Comparison of ENCODE assay signal across 22 cellular contexts in the genomic region with DNA sequence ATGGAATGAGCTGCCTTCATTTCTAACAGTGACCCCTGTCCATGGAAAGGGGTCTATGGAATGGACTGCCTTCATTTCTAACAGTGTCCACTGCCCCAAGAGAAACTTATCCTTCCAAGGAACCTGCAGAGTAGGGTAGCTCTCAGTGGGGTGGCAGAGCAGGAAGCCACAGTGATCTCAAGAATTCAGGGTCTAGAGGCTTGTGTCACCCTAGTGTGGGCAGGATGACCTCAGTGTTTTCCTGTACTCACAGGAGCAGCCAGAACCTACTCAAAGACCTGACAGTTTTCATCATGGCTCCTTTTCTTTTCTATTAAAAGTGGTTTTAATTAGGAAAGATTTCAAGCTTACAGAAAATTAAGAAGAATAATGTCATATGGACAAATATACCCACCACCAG. TPM values are rescaled to one million over a fixed set of nuclear protein-coding genes. Genes with fewer than 3 reads are reported as not detected.
DNase-seq lines count a peak whose midpoint lies in the region; ATAC-seq and TF ChIP-seq lines count a peak whose summit lies in the region.
"Had no signal": no experiment of that assay in that cellular context is flagged by ENCODE, and none has a peak within 500 bp of the region (broad histone marks: within the 10 kb centered on the region; RNA-seq: fewer than 3 reads in every experiment).

No MANE protein-coding gene starts in this region.

- no peak overlapping the region for H3K27ac ChIP-seq in PC-3 (ENCODE audit: low read length)
- H3K27ac ChIP-seq: BLaER1 treated with 17β-estradiol and CSF1 and Interleukin-3, amounts not matched to agents 10 nM and 100 nM; body of pancreas; foreskin keratinocyte; thyroid gland; VCaP had no signal

- H3K79me2 ChIP-seq in PC-3 (ENCODE audit: low read length): no peaks in the 10 kb centered on the region

- no peak overlapping the region for H3K4me3 ChIP-seq in PC-3 (ENCODE audit: low read length)
- H3K4me3 ChIP-seq: BLaER1 treated with 17β-estradiol and CSF1 and Interleukin-3, amounts not matched to agents 10 nM and 100 nM; body of pancreas; mucosa of descending colon; thyroid gland had no signal

- intact Hi-C loops in activated T-helper 2 cell treated with anti-CD3 and anti-CD28 coated beads, Interferon-gamma antibody, Interleukin-2, Interleukin-4, amounts not matched to agents 10 μg/mL and 5 μg/mL and 100 μg/mL, durations not matched to agents 14 hours and 24 hours and 36 hours (cut with micrococcal nuclease): no loop called here
- intact Hi-C loops in PC-3 (cut with micrococcal nuclease): no loop called here

- no peaks in the 10 kb centered on the region for H3K36me3 ChIP-seq in PC-3 (ENCODE audit: low read depth, low read length)
- H3K36me3 ChIP-seq: BLaER1 treated with 17β-estradiol and CSF1 and Interleukin-3, amounts not matched to agents 10 nM and 100 nM; thyroid gland had no signal

- peak; percentile 77 for ATAC-seq in stimulated activated effector memory CD8-positive, alpha-beta T cell treated with anti-CD3 and anti-CD28 coated beads, Interleukin-12 subunit alpha, Interleukin-12 subunit beta, amount 100 ng/mL, for 72 hours
- ATAC-seq in PC-3: no peak
- ATAC-seq: body of pancreas, foreskin keratinocyte, left cardiac atrium, mucosa of descending colon, sciatic nerve had no signal

- H3K4me1 ChIP-seq in PC-3 (ENCODE audit: insufficient read depth, low read length): no peaks in the 10 kb centered on the region
- H3K4me1 ChIP-seq: body of pancreas, foreskin keratinocyte, thyroid gland had no signal

- H3K27me3 ChIP-seq in PC-3 (ENCODE audit: low read length): no peaks in the 10 kb centered on the region
- H3K27me3 ChIP-seq: BLaER1 treated with 17β-estradiol and CSF1 and Interleukin-3, amounts not matched to agents 10 nM and 100 nM; body of pancreas; foreskin keratinocyte; thyroid gland had no signal

- no peak overlapping the region for H3K4me2 ChIP-seq in PC-3 (ENCODE audit: low read length)
- H3K4me2 ChIP-seq: BLaER1 treated with 17β-estradiol and CSF1 and Interleukin-3, amounts not matched to agents 10 nM and 100 nM had no signal

- no peak overlapping the region for H2AFZ ChIP-seq in PC-3 (ENCODE audit: low read length)

- DNase-seq in activated CD4-positive, alpha-beta T cell treated with anti-CD3 and anti-CD28 coated beads for 48 hours: peak; percentile 49
- DNase-seq in activated CD4-positive, alpha-beta T cell treated with anti-CD3 and anti-CD28 coated beads for 1 hour: no peak
- DNase-seq in HK-2 (ENCODE audit: unreplicated experiment) (peak; percentile 25), T1000 (lab: John Stamatoyannopoulos, UW) (no peak), pons (ENCODE audit: low spot score) (no peak), PC-3 (no peak)
- DNase-seq in activated T-helper 2 cell treated with anti-CD3 and anti-CD28 coated beads, Interferon-gamma antibody, Interleukin-2, Interleukin-4, amounts not matched to agents 10 μg/mL and 5 μg/mL and 100 μg/mL, durations not matched to agents 14 hours and 24 hours and 36 hours (ENCODE audit: low spot score): no peak
- no peak for DNase-seq in stimulated activated effector memory CD8-positive, alpha-beta T cell treated with anti-CD3 and anti-CD28 coated beads, Interleukin-12 subunit alpha, Interleukin-12 subunit beta, amount 100 ng/mL, for 72 hours (ENCODE audit: low spot score in 2 of 2)
- DNase-seq: 8988T; activated CD8-positive, alpha-beta memory T cell treated with anti-CD3 and anti-CD28 coated beads, Interleukin-2, amount 50 U/mL, for 48 hours; activated naive CD4-positive, alpha-beta T cell treated with anti-CD3 and anti-CD28 coated beads, Interleukin-2, amount 50 U/mL, for 16 hours; body of pancreas; cortex of kidney; DMS 273 treated with DMSO at 0.1 percent for 48 hours; foreskin keratinocyte; left cardiac atrium; mucosa of descending colon; NCI-H1417 treated with DMSO at 0.1 percent for 48 hours; thyroid gland had no signal

- no peak overlapping the region for H3K9ac ChIP-seq in PC-3 (ENCODE audit: low read length)
- H3K9ac ChIP-seq: BLaER1 treated with 17β-estradiol and CSF1 and Interleukin-3, amounts not matched to agents 10 nM and 100 nM had no signal

- POLR2A ChIA-PET in PC-3 (lab: Charles Lee; ENCODE audit: unreplicated experiment): no interaction called here

- H3K4me1 Mint-ChIP-seq in activated T-helper 2 cell treated with anti-CD3 and anti-CD28 coated beads, Interferon-gamma antibody, Interleukin-2, Interleukin-4, amounts not matched to agents 10 μg/mL and 5 μg/mL and 100 μg/mL, durations not matched to agents 14 hours and 24 hours and 36 hours (ENCODE audit: low read depth): peaks cover 60% of the 10 kb centered on the region
- peaks cover 33% of the 10 kb centered on the region for H3K4me1 Mint-ChIP-seq in stimulated activated effector memory CD8-positive, alpha-beta T cell treated with anti-CD3 and anti-CD28 coated beads, Interleukin-12 subunit alpha, Interleukin-12 subunit beta, amount 100 ng/mL, for 72 hours

- H3K36me3 Mint-ChIP-seq in activated T-helper 2 cell treated with anti-CD3 and anti-CD28 coated beads, Interferon-gamma antibody, Interleukin-2, Interleukin-4, amounts not matched to agents 10 μg/mL and 5 μg/mL and 100 μg/mL, durations not matched to agents 14 hours and 24 hours and 36 hours (ENCODE audit: low read depth): no peaks in the 10 kb centered on the region
- H3K36me3 Mint-ChIP-seq in stimulated activated effector memory CD8-positive, alpha-beta T cell treated with anti-CD3 and anti-CD28 coated beads, Interleukin-12 subunit alpha, Interleukin-12 subunit beta, amount 100 ng/mL, for 72 hours: peaks cover 23% of the 10 kb centered on the region

- peak overlapping the region; percentile 59 for H3K4me3 Mint-ChIP-seq in activated T-helper 2 cell treated with anti-CD3 and anti-CD28 coated beads, Interferon-gamma antibody, Interleukin-2, Interleukin-4, amounts not matched to agents 10 μg/mL and 5 μg/mL and 100 μg/mL, durations not matched to agents 14 hours and 24 hours and 36 hours (ENCODE audit: low read depth)
- peak overlapping the region; percentile 42 for H3K4me3 Mint-ChIP-seq in stimulated activated effector memory CD8-positive, alpha-beta T cell treated with anti-CD3 and anti-CD28 coated beads, Interleukin-12 subunit alpha, Interleukin-12 subunit beta, amount 100 ng/mL, for 72 hours

- CTCF ChIA-PET in PC-3 (lab: Charles Lee): no interaction called here

- H3K9me2 ChIP-seq in PC-3 (replicated peaks; ENCODE audit: low read length): no peaks in the 10 kb centered on the region

- H4K20me1 ChIP-seq in PC-3 (ENCODE audit: low read length): no peaks in the 10 kb centered on the region
- H4K20me1 ChIP-seq: BLaER1 treated with 17β-estradiol and CSF1 and Interleukin-3, amounts not matched to agents 10 nM and 100 nM had no signal

- no TSS peak for BruUV-seq in PC-3 (replicated peaks; lab: Mats Ljungman, UMichigan)

- no peaks in the 10 kb centered on the region for H3K9me3 ChIP-seq in PC-3 (ENCODE audit: low read length)
- H3K9me3 ChIP-seq: BLaER1 treated with 17β-estradiol and CSF1 and Interleukin-3, amounts not matched to agents 10 nM and 100 nM; body of pancreas; mucosa of descending colon; thyroid gland had no signal

- no peaks in the 10 kb centered on the region for H3K27me3 Mint-ChIP-seq in activated T-helper 2 cell treated with anti-CD3 and anti-CD28 coated beads, Interferon-gamma antibody, Interleukin-2, Interleukin-4, amounts not matched to agents 10 μg/mL and 5 μg/mL and 100 μg/mL, durations not matched to agents 14 hours and 24 hours and 36 hours (ENCODE audit: low read depth)

- H3K27ac Mint-ChIP-seq in activated T-helper 2 cell treated with anti-CD3 and anti-CD28 coated beads, Interferon-gamma antibody, Interleukin-2, Interleukin-4, amounts not matched to agents 10 μg/mL and 5 μg/mL and 100 μg/mL, durations not matched to agents 14 hours and 24 hours and 36 hours: peak overlapping the region; percentile 83
- peak overlapping the region; percentile 80 for H3K27ac Mint-ChIP-seq in stimulated activated effector memory CD8-positive, alpha-beta T cell treated with anti-CD3 and anti-CD28 coated beads, Interleukin-12 subunit alpha, Interleukin-12 subunit beta, amount 100 ng/mL, for 72 hours

- no peak for TF ChIP-seq CTCF in PC-3 (conservative IDR thresholded peaks at IDR 0.05; ENCODE audit: low read depth, low read length)

- H3F3A ChIP-seq in PC-3 (ENCODE audit: low read length, unreplicated experiment): no peaks in the 10 kb centered on the region

- H3K9me3 Mint-ChIP-seq in activated T-helper 2 cell treated with anti-CD3 and anti-CD28 coated beads, Interferon-gamma antibody, Interleukin-2, Interleukin-4, amounts not matched to agents 10 μg/mL and 5 μg/mL and 100 μg/mL, durations not matched to agents 14 hours and 24 hours and 36 hours: peaks cover 5% of the 10 kb centered on the region
- H3K9me3 Mint-ChIP-seq in stimulated activated effector memory CD8-positive, alpha-beta T cell treated with anti-CD3 and anti-CD28 coated beads, Interleukin-12 subunit alpha, Interleukin-12 subunit beta, amount 100 ng/mL, for 72 hours: no peaks in the 10 kb centered on the region

RNA-seq across cellular contexts. Expression of gene SEC61B, which starts 27.5 kb away (rescaled TPM):
- 208 and 223 TPM in 2 replicates for total RNA-seq in activated T-helper 2 cell treated with anti-CD3 and anti-CD28 coated beads, Interferon-gamma antibody, Interleukin-2, Interleukin-4, amounts not matched to agents 10 μg/mL and 5 μg/mL and 100 μg/mL, durations not matched to agents 14 hours and 24 hours and 36 hours
- 91.3 and 107 TPM in 2 replicates for total RNA-seq in PC-3 (2014; rRNA removed)

RNA-seq across cellular contexts. Expression of gene ALG2, which starts 27.9 kb away (rescaled TPM):
- total RNA-seq in activated T-helper 2 cell treated with anti-CD3 and anti-CD28 coated beads, Interferon-gamma antibody, Interleukin-2, Interleukin-4, amounts not matched to agents 10 μg/mL and 5 μg/mL and 100 μg/mL, durations not matched to agents 14 hours and 24 hours and 36 hours: 39.5 and 41.7 TPM in 2 replicates
- total RNA-seq in PC-3 (2014; rRNA removed): 32.9 and 33.2 TPM in 2 replicates

Comparison
In these comparisons a context has a peak if more than half of its experiments do, and no peak if none do; other contexts are left out.
1. DNase-seq: peak in activated CD4-positive, alpha-beta T cell treated with anti-CD3 and anti-CD28 coated beads for 48 hours (single experiment) and HK-2 (single experiment); none in activated CD4-positive, alpha-beta T cell treated with anti-CD3 and anti-CD28 coated beads for 1 hour (single experiment), activated T-helper 2 cell treated with anti-CD3 and anti-CD28 coated beads, Interferon-gamma antibody, Interleukin-2, Interleukin-4, amounts not matched to agents 10 μg/mL and 5 μg/mL and 100 μg/mL, durations not matched to agents 14 hours and 24 hours and 36 hours (single experiment), stimulated activated effector memory CD8-positive, alpha-beta T cell treated with anti-CD3 and anti-CD28 coated beads, Interleukin-12 subunit alpha, Interleukin-12 subunit beta, amount 100 ng/mL, for 72 hours (0 of 2), T1000 (single experiment), pons (single experiment) and PC-3 (single experiment).